ENCODE assay signal across 8 cellular contexts in genomic region chr9:100411472-100412270, GRCh38. TPM values are rescaled to one million over a fixed set of nuclear protein-coding genes. Genes with fewer than 3 reads are reported as not detected.
A peak's percentile ranks its signal among the peaks of the same experiment; 100 is the strongest.
DNase-seq lines count a peak whose midpoint lies in the region; ATAC-seq, FAIRE-seq and TF ChIP-seq lines count a peak whose summit lies in the region.

No MANE protein-coding gene starts in this region.

- H3K4me1 Mint-ChIP-seq in memory B cell: peaks cover 11% of the 10 kb centered on the region

- H3K27me3 Mint-ChIP-seq in memory B cell: peaks cover 21% of the 10 kb centered on the region

- peak overlapping the region; percentile 15 for H4K5ac ChIP-seq in H1 (ENCODE audit: insufficient read length, low read depth, low read length)

- H3K4ac ChIP-seq in H1 (replicated peaks; ENCODE audit: insufficient read length, low read depth, low read length): peak overlapping the region; percentile 41

- no peak overlapping the region for H3K18ac ChIP-seq in H1 (ENCODE audit: extremely low read depth, low read length)

- peak in 1 of 2 experiments; percentile 61; a peak in 2 of 3 replicates for TF ChIP-seq POLR2A in H1 (IDR thresholded peaks at IDR 0.05; ENCODE audit: control extremely low read depth in 1 of 2, low read depth in 2 of 2, low read length in 2 of 2)

- TF ChIP-seq CTCF in C4-2B (conservative IDR thresholded peaks at IDR 0.05) (no peak), H1 (IDR thresholded peaks at IDR 0.05; ENCODE audit: control extremely low read depth in 1 of 3, insufficient read depth in 1 of 3, low read depth in 1 of 3, low read length in 3 of 3) (no peak)

- peaks cover 4% of the 10 kb centered on the region for H3K9me3 Mint-ChIP-seq in memory B cell

- H3K36me3 ChIP-seq in H1 (ENCODE audit: control insufficient read depth in 2 of 4, insufficient read depth in 4 of 4, low read length in 3 of 4): no peaks in the 10 kb centered on the region

- ATAC-seq in GM19395 (IDR thresholded peaks at IDR 0.05; ENCODE audit: unreplicated experiment) (peak; percentile 100), HG03558 (IDR thresholded peaks at IDR 0.05; ENCODE audit: extremely low read depth, unreplicated experiment) (peak; percentile 100), memory B cell (ENCODE audit: low read depth) (peak; percentile 99)

- H3K9me3 ChIP-seq in H1 (ENCODE audit: insufficient read depth in 2 of 2, low read depth in 1 of 2, low read length in 1 of 2): peaks cover 0 to 3% of the 10 kb centered on the region in 2 experiments; a peak in 1 of 4 replicates

- 0 out of 2 replicates have a peak overlapping the region, but pooled peaks have one; percentile 1 for H2BK12ac ChIP-seq in H1 (ENCODE audit: low read depth, low read length)

- CTCF ChIA-PET in H1 (lab: Charles Lee; ENCODE audit: partially characterized antibody): interaction anchor here (0.8 to 1.7 kb wide), 3 partner anchors 15 to 87 kb away, joined by 4 to 7 read pairs (median 5); partner anchors contain the start of gene MSANTD3

- TF ChIP-seq EP300 in H1 (IDR thresholded peaks at IDR 0.05; ENCODE audit: borderline replicate concordance in 1 of 2, low read depth in 2 of 2, low read length in 2 of 2): no peak

- H3K27ac ChIP-seq in C4-2B (peak overlapping the region; percentile 37), H1 (ENCODE audit: low read depth, low read length) (no peak overlapping the region)

- peaks cover 3% of the 10 kb centered on the region; the same call in 1 of the 2 replicates for H3K23me2 ChIP-seq in H1 (ENCODE audit: low read depth, low read length)

- no peak overlapping the region for H4K8ac ChIP-seq in H1 (ENCODE audit: extremely low read depth, insufficient read depth, low read length)

- H3K23ac ChIP-seq in H1 (ENCODE audit: insufficient read length): no peak overlapping the region

- DNase-seq in NCI-H82 (lab: John Stamatoyannopoulos, UW): peak; percentile 88
- DNase-seq in activated CD8-positive, alpha-beta memory T cell treated with anti-CD3 and anti-CD28 coated beads for 24 hours: peak; percentile 91
- DNase-seq in H1 (ENCODE audit: low read depth in 1 of 2, low spot score in 2 of 2): peak; percentile 79 to 85
- DNase-seq in memory B cell (ENCODE audit: low spot score in 2 of 2): peak; percentile 62 to 66
- peak; percentile 70 to 85 (median 81) for DNase-seq in stimulated activated CD4-positive, alpha-beta T cell treated with anti-CD3 and anti-CD28 coated beads, TNF-alpha, amount 100 ng/mL, for 48 hours (ENCODE audit: low read depth in 3 of 3)

- no peaks in the 10 kb centered on the region for H3K27me3 ChIP-seq in H1 (replicated peaks in 1 of 4; ENCODE audit: control insufficient read depth in 3 of 4, extremely low read depth in 1 of 4, insufficient read depth in 3 of 4, low read length in 3 of 4)

- H2BK15ac ChIP-seq in H1 (ENCODE audit: low read length): no peak overlapping the region

- WGBS in H1 (ENCODE audit: extremely low coverage in 1 of 2, insufficient coverage in 1 of 2, insufficient read length in 1 of 2, insufficient replicate concordance in 2 of 2, low coverage in 1 of 2, low lambda C conversion rate in 2 of 2, missing lambda C conversion rate in 1 of 2), 2 experiments: 21% methylated on average over 38 of the region's 38 CpGs; no CpG with 5 or more reads in 1 of the 2 experiments

- no peak overlapping the region for H3K56ac ChIP-seq in H1 (replicated peaks; ENCODE audit: insufficient read length, low read depth, low read length)

- H2BK5ac ChIP-seq in H1 (ENCODE audit: low read depth, low read length): no peak overlapping the region

- H3K36me3 Mint-ChIP-seq in memory B cell: peaks cover 2% of the 10 kb centered on the region

- H3K4me2 ChIP-seq in H1 (ENCODE audit: insufficient read depth in 1 of 2, low read depth in 2 of 2, low read length in 2 of 2): peak overlapping the region; percentile 83 to 84

- H2BK20ac ChIP-seq in H1 (ENCODE audit: low read length): no peak overlapping the region

- no peak overlapping the region; the same call in 1 of the 2 replicates for H2AK5ac ChIP-seq in H1 (ENCODE audit: low read depth, low read length)

- FAIRE-seq in H1 (lab: Jason Lieb, UNC): peak; percentile 71

- H3K4me3 Mint-ChIP-seq in memory B cell: peak overlapping the region; percentile 87

- H3K9ac ChIP-seq in H1 (replicated peaks in 1 of 4; ENCODE audit: extremely low read depth in 1 of 4, low read depth in 3 of 4, low read length in 3 of 4): peak overlapping the region in 2 of 4 experiments; percentile 3 to 46; a peak in 1 of 7 replicates

- no peaks in the 10 kb centered on the region for H4K20me1 ChIP-seq in H1 (replicated peaks in 1 of 2; ENCODE audit: control insufficient read depth in 1 of 2, insufficient read depth in 2 of 2, low read length in 2 of 2)

- H3K27ac Mint-ChIP-seq in memory B cell: no peak overlapping the region

- H3K79me2 ChIP-seq in H1 (ENCODE audit: control insufficient read depth in 1 of 2, insufficient read depth in 2 of 2, low read length in 2 of 2): no peaks in the 10 kb centered on the region

- H3K79me1 ChIP-seq in H1 (ENCODE audit: low read depth, low read length): no peaks in the 10 kb centered on the region

- no peak overlapping the region for H2BK120ac ChIP-seq in H1 (replicated peaks; ENCODE audit: low read depth, low read length)

- H3K14ac ChIP-seq in H1 (ENCODE audit: insufficient read length): no peak overlapping the region

- H2AFZ ChIP-seq in H1 (ENCODE audit: low read length): peak overlapping the region; percentile 99

- peak overlapping the region; percentile 30 to 61 (median 56); a peak in 7 of 8 replicates for H3K4me3 ChIP-seq in H1 (ENCODE audit: extremely low read depth in 1 of 4, insufficient read depth in 2 of 4, low read depth in 3 of 4, low read length in 4 of 4)

- no peak for TF ChIP-seq RAD21 in H1 (IDR thresholded peaks at IDR 0.05 in 1 of 2, conservative IDR thresholded peaks at IDR 0.05 in 1 of 2; ENCODE audit: low read depth in 2 of 2, low read length in 2 of 2)

- peaks cover 0 to 9% (median 2%) of the 10 kb centered on the region in 4 experiments; a peak in 4 of 7 replicates for H3K4me1 ChIP-seq in H1 (replicated peaks in 1 of 4; ENCODE audit: control insufficient read depth in 3 of 4, insufficient read depth in 4 of 4, low read length in 3 of 4)

- H4K91ac ChIP-seq in H1 (replicated peaks; ENCODE audit: insufficient read length, low read length): peak overlapping the region; percentile 8

- POLR2A ChIA-PET in H1 (lab: Charles Lee; ENCODE audit: partially characterized antibody): interaction anchor here (0.6 to 2.3 kb wide), 6 partner anchors 9 to 65 kb away, joined by 3 to 9 read pairs (median 4); partner anchors contain the start of genes MSANTD3 and TEX10

TF ChIP-seq in H1, 55 proteins besides CTCF, POLR2A, EP300 and RAD21 (continues in another document):
- TF ChIP-seq EGR1 (IDR thresholded peaks at IDR 0.05; ENCODE audit: borderline replicate concordance, low read depth, low read length) (no peak), CEBPB (IDR thresholded peaks at IDR 0.05; ENCODE audit: low read depth, low read length) (peak; percentile 10; the same call in 1 of the 2 replicates), HDAC2 (IDR thresholded peaks at IDR 0.05; ENCODE audit: borderline replicate concordance in 1 of 2, low read depth in 2 of 2, low read length in 2 of 2) (no peak), RNF2 (IDR thresholded peaks at IDR 0.05; ENCODE audit: borderline replicate concordance, low read depth, low read length, missing control alignments, poor library complexity, severe bottlenecking) (no peak), CHD1 (IDR thresholded peaks at IDR 0.05; ENCODE audit: low read depth, low read length) (no peak), TCF12 (IDR thresholded peaks at IDR 0.05; ENCODE audit: low read depth, low read length) (no peak), TEAD4 (IDR thresholded peaks at IDR 0.05; ENCODE audit: low read depth, low read length) (no peak), SIX5 (IDR thresholded peaks at IDR 0.05; ENCODE audit: low read depth, low read length) (no peak), SP1 (IDR thresholded peaks at IDR 0.05; ENCODE audit: low read depth, low read length) (0 out of 2 replicates have a peak, but pooled peaks have one; percentile 70), MAFK (IDR thresholded peaks at IDR 0.05; ENCODE audit: low read depth, low read length) (no peak), YY1 (IDR thresholded peaks at IDR 0.05; ENCODE audit: low read depth, low read length) (no peak), BACH1 (IDR thresholded peaks at IDR 0.05; ENCODE audit: low read length) (no peak), TBP (IDR thresholded peaks at IDR 0.05; ENCODE audit: low read depth, low read length) (peak; percentile 53; the same call in 1 of the 2 replicates), SP4 (IDR thresholded peaks at IDR 0.05; ENCODE audit: low read length) (0 out of 2 replicates have a peak, but pooled peaks have one; percentile 42), TAF7 (optimal IDR thresholded peaks at IDR 0.05; ENCODE audit: borderline replicate concordance, low read depth, low read length) (no peak), CBX8 (IDR thresholded peaks at IDR 0.05; ENCODE audit: borderline replicate concordance, low read depth, low read length) (no peak), TAF1 (IDR thresholded peaks at IDR 0.05; ENCODE audit: low read depth, low read length) (peak; percentile 58), GABPA (IDR thresholded peaks at IDR 0.05; ENCODE audit: borderline replicate concordance, insufficient read depth, low read length) (no peak), NRF1 (IDR thresholded peaks at IDR 0.05; ENCODE audit: low read depth, low read length) (peak; percentile 91)

RNA-seq across cellular contexts. Expression of gene MSANTD3, which starts 15.3 kb away (rescaled TPM):
- total RNA-seq in H1 (2021; fragmentation: NEBNext Ultra II Directional; extraction: Animal tissue kit (Norgen Biotek cat#: 25700)): 39.8 and 41.3 TPM in 2 replicates
- polyA plus RNA-seq in H1 (2011; rRNA removed): 10.4 and 12.0 TPM in 2 replicates
- polyA plus RNA-seq in H1 (2011; cell fraction: cytosol; rRNA removed): 19.4 TPM
- polyA plus RNA-seq in H1 (2011; cell fraction: nucleus; rRNA removed): 23.0 TPM
- polyA plus RNA-seq in H1 (2012, experiment 1 of 2): 22.9 to 27.1 TPM (median 24.3 TPM) in 4 replicates
- polyA plus RNA-seq in H1 (2012, experiment 2 of 2): 12.2 TPM
- polyA plus RNA-seq in H1 (2013, experiment 1 of 2): 28.3 TPM
- 29.6 TPM for polyA plus RNA-seq in H1 (2013, experiment 2 of 2)
- 11.9 and 13.5 TPM in 2 replicates for polyA minus RNA-seq in H1 (2011; rRNA and poly(A)+ RNA removed)
- 16.3 TPM for polyA minus RNA-seq in H1 (2011; cell fraction: cytosol; rRNA and poly(A)+ RNA removed)
- polyA minus RNA-seq in H1 (2011; cell fraction: nucleus; rRNA and poly(A)+ RNA removed): 13.7 TPM

RNA-seq across cellular contexts. Expression of gene TEX10, which starts 58.9 kb away (rescaled TPM):
- 77.6 and 81.0 TPM in 2 replicates for total RNA-seq in H1 (2021; fragmentation: NEBNext Ultra II Directional; extraction: Animal tissue kit (Norgen Biotek cat#: 25700))
- 25.1 and 46.9 TPM in 2 replicates for polyA plus RNA-seq in H1 (2011; rRNA removed)
- polyA plus RNA-seq in H1 (2011; cell fraction: cytosol; rRNA removed): 41.1 TPM
- 23.7 TPM for polyA plus RNA-seq in H1 (2011; cell fraction: nucleus; rRNA removed)
- polyA plus RNA-seq in H1 (2012, experiment 1 of 2): 44.4 to 60.9 TPM (median 48.7 TPM) in 4 replicates
- polyA plus RNA-seq in H1 (2012, experiment 2 of 2): 8.6 TPM
- 60.2 TPM for polyA plus RNA-seq in H1 (2013, experiment 1 of 2)
- 57.8 TPM for polyA plus RNA-seq in H1 (2013, experiment 2 of 2)
- polyA minus RNA-seq in H1 (2011; rRNA and poly(A)+ RNA removed): 74.1 and 94.5 TPM in 2 replicates
- polyA minus RNA-seq in H1 (2011; cell fraction: cytosol; rRNA and poly(A)+ RNA removed): 31.6 TPM
- polyA minus RNA-seq in H1 (2011; cell fraction: nucleus; rRNA and poly(A)+ RNA removed): 90.1 TPM
